ENCODE assay signal across 1 cellular context in the genomic region with DNA sequence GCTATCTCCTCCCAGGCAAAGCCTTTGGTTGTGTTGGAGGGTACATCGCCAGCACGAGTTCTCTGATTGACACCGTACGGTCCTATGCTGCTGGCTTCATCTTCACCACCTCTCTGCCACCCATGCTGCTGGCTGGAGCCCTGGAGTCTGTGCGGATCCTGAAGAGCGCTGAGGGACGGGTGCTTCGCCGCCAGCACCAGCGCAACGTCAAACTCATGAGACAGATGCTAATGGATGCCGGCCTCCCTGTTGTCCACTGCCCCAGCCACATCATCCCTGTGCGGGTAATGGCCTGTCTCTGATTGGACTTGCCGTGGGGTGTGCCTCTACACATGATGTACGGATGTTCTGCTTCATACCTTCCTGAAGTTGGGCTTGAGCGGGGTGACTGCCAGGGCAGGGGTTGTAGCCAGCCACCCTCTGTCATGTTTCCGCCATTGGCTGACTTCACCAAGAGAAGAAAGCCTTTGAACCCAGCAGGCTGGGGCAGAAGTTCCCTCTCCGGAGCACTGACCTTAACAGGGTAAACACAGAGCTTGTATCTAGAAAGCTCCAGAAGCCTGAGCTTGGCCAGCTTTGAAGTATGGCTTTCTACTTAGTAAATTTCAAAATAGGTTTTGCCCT.
TF ChIP-seq lines count a peak whose summit lies in the region.

No MANE protein-coding gene starts in this region.

TF ChIP-seq in IMR-90, 13 proteins besides CTCF, POLR2A, EP300 and RAD21:
- TF ChIP-seq MAZ (IDR thresholded peaks at IDR 0.05; ENCODE audit: borderline replicate concordance, low read depth, low read length) (no peak), SMC3 (IDR thresholded peaks at IDR 0.05; ENCODE audit: low read depth, low read length) (no peak)
TF ChIP-seq in IMR-90: peak in this region for 0.
